20 cellular contexts compared by ENCODE assay signal in genomic region chr18:6757966-6758365, GRCh38. TPM values are rescaled to one million over a fixed set of nuclear protein-coding genes. Genes with fewer than 3 reads are reported as not detected.
DNase-seq lines count a peak whose midpoint lies in the region; ATAC-seq and TF ChIP-seq lines count a peak whose summit lies in the region.
"Had no signal": no experiment of that assay in that cellular context is flagged by ENCODE, and none has a peak within 500 bp of the region (broad histone marks: within the 10 kb centered on the region; RNA-seq: fewer than 3 reads in every experiment).

No MANE protein-coding gene starts in this region.

- peaks cover 10% of the 10 kb centered on the region for H3K4me1 ChIP-seq in HEK293 (ENCODE audit: control insufficient read depth, insufficient read depth, low read length)
- H3K4me1 ChIP-seq: left lung, right lobe of liver had no signal

- H3K27me3 Mint-ChIP-seq in mesothelial cell of epicardium (ENCODE audit: low read depth), result no peaks in the 10 kb centered on the region
- H3K27me3 Mint-ChIP-seq: activated naive CD4-positive, alpha-beta T cell treated with anti-CD3 and anti-CD28 coated beads, Interleukin-2, amount 10 ng/mL, durations not matched to agents 7 days and 5 days had no signal

- DNase-seq in astrocyte of the hippocampus (ENCODE audit: low read depth, low spot score) (peak; percentile 68), mesothelial cell of epicardium (ENCODE audit: low spot score in 2 of 2, unreplicated experiment in 2 of 2) (no peak), AML-193 (lab: John Stamatoyannopoulos, UW) (no peak)
- DNase-seq in stimulated activated CD8-positive, alpha-beta memory T cell treated with anti-CD3 and anti-CD28 coated beads, Interleukin-4, amount 100 ng/mL, for 48 hours, result no peak
- DNase-seq: activated CD4-positive, alpha-beta T cell treated with anti-CD3 and anti-CD28 coated beads, Interleukin-2, amount 50 U/mL, for 48 hours; activated naive CD4-positive, alpha-beta T cell treated with anti-CD3 and anti-CD28 coated beads, Interleukin-2, amount 10 ng/mL, durations not matched to agents 7 days and 5 days; body of pancreas; DMS153; left lung; NCI-H446; NK-92 treated with Interleukin-12 subunit alpha and Interleukin-12 subunit beta, amount 100 ng/mL, for 24 hours; right lobe of liver; stimulated activated CD4-positive, alpha-beta T cell treated with anti-CD3 and anti-CD28 coated beads, Interleukin-2, amount 100 ng/mL, for 48 hours had no signal

- no peaks in the 10 kb centered on the region for H3K36me3 ChIP-seq in HEK293 (ENCODE audit: control insufficient read depth in 2 of 2, insufficient read depth in 1 of 2, low read length in 2 of 2)
- H3K36me3 ChIP-seq: left lung, right lobe of liver had no signal

- H3K36me3 Mint-ChIP-seq in mesothelial cell of epicardium, result peaks cover 5% of the 10 kb centered on the region
- H3K36me3 Mint-ChIP-seq: activated naive CD4-positive, alpha-beta T cell treated with anti-CD3 and anti-CD28 coated beads, Interleukin-2, amount 10 ng/mL, durations not matched to agents 7 days and 5 days; CD14-positive monocyte had no signal

- H3K27ac Mint-ChIP-seq in mesothelial cell of epicardium, result peak overlapping the region; percentile 71
- H3K27ac Mint-ChIP-seq: activated naive CD4-positive, alpha-beta T cell treated with anti-CD3 and anti-CD28 coated beads, Interleukin-2, amount 10 ng/mL, durations not matched to agents 7 days and 5 days; CD14-positive monocyte had no signal

- no peaks in the 10 kb centered on the region for H3K9me3 ChIP-seq in HEK293 (ENCODE audit: control insufficient read depth, insufficient read depth, low read depth, low read length)
- H3K9me3 ChIP-seq: body of pancreas, left lung, right lobe of liver had no signal

- H3K4me3 ChIP-seq in HEK293 (ENCODE audit: low read depth, low read length), result no peak overlapping the region
- H3K4me3 ChIP-seq: body of pancreas, coronary artery, left lung, right lobe of liver had no signal

- H3K27ac ChIP-seq in HEK293 (ENCODE audit: extremely low read depth, low read depth, low read length), result no peak overlapping the region
- H3K27ac ChIP-seq: body of pancreas, coronary artery, left lung, right lobe of liver, RWPE1, VCaP had no signal

- CTCF ChIA-PET in HEK293 (lab: Yijun Ruan, JAX), result interaction anchor here (0.7 kb wide), 2 partner anchors 54 to 128 kb away, joined by 3 read pairs; no protein-coding TSS in a partner anchor

- H3K4me1 Mint-ChIP-seq in mesothelial cell of epicardium, result peaks cover 68% of the 10 kb centered on the region
- H3K4me1 Mint-ChIP-seq: activated naive CD4-positive, alpha-beta T cell treated with anti-CD3 and anti-CD28 coated beads, Interleukin-2, amount 10 ng/mL, durations not matched to agents 7 days and 5 days; CD14-positive monocyte had no signal

- H3K4me3 Mint-ChIP-seq in mesothelial cell of epicardium, result no peak overlapping the region
- H3K4me3 Mint-ChIP-seq: activated naive CD4-positive, alpha-beta T cell treated with anti-CD3 and anti-CD28 coated beads, Interleukin-2, amount 10 ng/mL, durations not matched to agents 7 days and 5 days; CD14-positive monocyte had no signal

- H3K9me3 Mint-ChIP-seq in mesothelial cell of epicardium, result no peaks in the 10 kb centered on the region

- POLR2A ChIA-PET in HEK293 (lab: Yijun Ruan, JAX), result no interaction called here

- no peak for TF ChIP-seq CTCF in HEK293 (tag by site-specific recombination; IDR thresholded peaks at IDR 0.05)
- no peak for TF ChIP-seq CTCF in mesothelial cell of epicardium (IDR thresholded peaks at IDR 0.05; ENCODE audit: unreplicated experiment)

- ATAC-seq in HG02852 (IDR thresholded peaks at IDR 0.05; ENCODE audit: unreplicated experiment) (no peak), GM18867 (IDR thresholded peaks at IDR 0.05; ENCODE audit: unreplicated experiment) (no peak)
- ATAC-seq: body of pancreas, left lung, right lobe of liver had no signal

TF ChIP-seq in HEK293, 187 proteins besides CTCF, POLR2A, EP300 and RAD21:
- TF ChIP-seq FEZF1 (tag by site-specific recombination; IDR thresholded peaks at IDR 0.05) (peak; percentile 53; the same call in 1 of the 2 replicates), MZF1 (tag by site-specific recombination; IDR thresholded peaks at IDR 0.05; ENCODE audit: borderline replicate concordance) (no peak), BCL11A (tag by site-specific recombination; IDR thresholded peaks at IDR 0.05; ENCODE audit: low read depth) (no peak), ZNF704 (tag by site-specific recombination; IDR thresholded peaks at IDR 0.05) (no peak), ZBTB21 (tag by site-specific recombination; IDR thresholded peaks at IDR 0.05) (no peak)

RNA-seq across cellular contexts. Expression of gene ARHGAP28, which starts 28.4 kb away (rescaled TPM):
- total RNA-seq in mesothelial cell of epicardium, result 153 to 161 TPM (median 159 TPM) in 3 replicates
